In genomic region chr12:7872565-7873304, GRCh38 we compare ENCODE assay signal across 17 cellular contexts. TPM values are rescaled to one million over a fixed set of nuclear protein-coding genes. Genes with fewer than 3 reads are reported as not detected.
A peak's percentile ranks its signal among the peaks of the same experiment; 100 is the strongest.
DNase-seq lines count a peak whose midpoint lies in the region; ATAC-seq and TF ChIP-seq lines count a peak whose summit lies in the region.
"Had no signal": no experiment of that assay in that cellular context is flagged by ENCODE, and none has a peak within 500 bp of the region (broad histone marks: within the 10 kb centered on the region; RNA-seq: fewer than 3 reads in every experiment).

SLC2A14 (minus strand) TSS chr12:7872915; CDS start chr12:7869880, 3,035 bp downstream.

- in situ Hi-C loops in brain microvascular endothelial cell (cut with HindIII; ENCODE audit: low pct_ligation_motif_present, low sequenced_read_pairs), result no loop called here

- no peak within 1 kb of the TSS for H3K4me3 Mint-ChIP-seq in neural progenitor cell
- H3K4me3 Mint-ChIP-seq: type B pancreatic cell had no signal

- no peaks in the 10 kb centered on the region for H4K20me1 ChIP-seq in neural progenitor cell (ENCODE audit: low read depth)

- DNase-seq in cardiac muscle cell (ENCODE audit: low read depth in 1 of 2, low spot score in 1 of 2), result peak in 1 of 2 donors; percentile 16
- no peak for DNase-seq in right atrium auricular region (ENCODE audit: low spot score)
- DNase-seq in brain microvascular endothelial cell, result no peak
- DNase-seq in left lobe of liver (ENCODE audit: low spot score), result no peak
- no peak for DNase-seq in thoracic aorta (ENCODE audit: low spot score)
- no peak for DNase-seq in activated CD8-positive, alpha-beta memory T cell treated with anti-CD3 and anti-CD28 coated beads, Interleukin-2, amount 50 U/mL, for 4 hours
- DNase-seq in NCI-H2196 treated with DMSO at 0.1 percent for 48 hours (lab: John Stamatoyannopoulos, UW; ENCODE audit: unreplicated experiment), result no peak
- DNase-seq in neural progenitor cell (ENCODE audit: low spot score), result no peak
- DNase-seq: activated effector memory CD4-positive, alpha-beta T cell treated with Interleukin-2 at 50 U/mL for 16 hours; DMS79; NCI-H2029; NCI-H774; T-helper 9 cell had no signal

- ATAC-seq in left lobe of liver, result no peak
- ATAC-seq in thoracic aorta (ENCODE audit: insufficient number of reproducible peaks, low FRiP score, low read depth), result no peak
- ATAC-seq: GM12878 had no signal

- H3K4me3 ChIP-seq in cardiac muscle cell, result no peak within 1 kb of the TSS
- H3K4me3 ChIP-seq in right atrium auricular region, result peak within 1 kb of the TSS in 1 of 2 donors; percentile 30
- H3K4me3 ChIP-seq in brain microvascular endothelial cell (ENCODE audit: low read depth, low read length), result peak within 1 kb of the TSS; percentile 24
- peak within 1 kb of the TSS; percentile 15 for H3K4me3 ChIP-seq in thoracic aorta
- no peak within 1 kb of the TSS for H3K4me3 ChIP-seq in neural progenitor cell
- H3K4me3 ChIP-seq: GM12878 had no signal

- H3K9me3 ChIP-seq in cardiac muscle cell (ENCODE audit: low read depth) (no peaks in the 10 kb centered on the region), right atrium auricular region (no peaks in the 10 kb centered on the region), thoracic aorta (no peaks in the 10 kb centered on the region), neural progenitor cell (ENCODE audit: low read depth) (no peaks in the 10 kb centered on the region)
- H3K9me3 ChIP-seq: neutrophil had no signal

- H3K4me1 Mint-ChIP-seq in neural progenitor cell, result no peaks in the 10 kb centered on the region

- peaks cover 5% of the 10 kb centered on the region for H3K9me3 Mint-ChIP-seq in neural progenitor cell

- no peak within 1 kb of the TSS for H2AFZ ChIP-seq in neural progenitor cell (replicated peaks)

- H3K27me3 Mint-ChIP-seq in neural progenitor cell (ENCODE audit: insufficient read depth, low read depth), result no peaks in the 10 kb centered on the region

- peaks cover 2% of the 10 kb centered on the region for H3K36me3 Mint-ChIP-seq in neural progenitor cell

- H3K27me3 ChIP-seq in cardiac muscle cell, result peaks cover 10% of the 10 kb centered on the region
- peaks cover 5 to 8% of the 10 kb centered on the region in 2 donors for H3K27me3 ChIP-seq in right atrium auricular region
- H3K27me3 ChIP-seq in brain microvascular endothelial cell (replicated peaks), result peaks cover 12% of the 10 kb centered on the region
- H3K27me3 ChIP-seq in thoracic aorta (replicated peaks; ENCODE audit: insufficient read depth), result peaks cover 5% of the 10 kb centered on the region
- H3K27me3 ChIP-seq in neural progenitor cell, result no peaks in the 10 kb centered on the region

- H3K27ac Mint-ChIP-seq in neural progenitor cell, result no peak within 1 kb of the TSS
- H3K27ac Mint-ChIP-seq: type B pancreatic cell had no signal

- TF ChIP-seq CTCF in cardiac muscle cell (IDR thresholded peaks at IDR 0.05; ENCODE audit: low read depth, low read length) (peak; percentile 12), right atrium auricular region (IDR thresholded peaks at IDR 0.05) (no peak), brain microvascular endothelial cell (IDR thresholded peaks at IDR 0.05; ENCODE audit: low read depth, low read length, missing control alignments) (no peak), thoracic aorta (IDR thresholded peaks at IDR 0.05) (no peak), neural progenitor cell (IDR thresholded peaks at IDR 0.05) (no peak)

- H3K27ac ChIP-seq in cardiac muscle cell, result no peak within 1 kb of the TSS
- H3K27ac ChIP-seq in right atrium auricular region, result no peak within 1 kb of the TSS
- no peak within 1 kb of the TSS for H3K27ac ChIP-seq in brain microvascular endothelial cell
- H3K27ac ChIP-seq in thoracic aorta, result no peak within 1 kb of the TSS
- H3K27ac ChIP-seq in neural progenitor cell, result no peak within 1 kb of the TSS
- H3K27ac ChIP-seq: neutrophil had no signal

- no peak within 1 kb of the TSS for H3K9ac ChIP-seq in neural progenitor cell

- H3K4me1 ChIP-seq in cardiac muscle cell (ENCODE audit: low read depth) (no peaks in the 10 kb centered on the region), right atrium auricular region (peaks cover 0 to 7% of the 10 kb centered on the region in 2 donors), thoracic aorta (ENCODE audit: control insufficient read depth in 1 of 2, low read depth in 2 of 2) (no peaks in the 10 kb centered on the region), neural progenitor cell (no peaks in the 10 kb centered on the region)

- no peaks in the 10 kb centered on the region for H3K79me2 ChIP-seq in neural progenitor cell (ENCODE audit: low read depth)

- H3F3A ChIP-seq in neural progenitor cell (ENCODE audit: low read depth), result peaks cover 9% of the 10 kb centered on the region

- H3K36me3 ChIP-seq in cardiac muscle cell (no peaks in the 10 kb centered on the region), right atrium auricular region (no peaks in the 10 kb centered on the region), brain microvascular endothelial cell (replicated peaks) (no peaks in the 10 kb centered on the region), thoracic aorta (no peaks in the 10 kb centered on the region), neural progenitor cell (no peaks in the 10 kb centered on the region)
- H3K36me3 ChIP-seq: neutrophil had no signal

- H3K4me2 ChIP-seq in neural progenitor cell, result no peak within 1 kb of the TSS

RNA-seq across cellular contexts. Expression of gene SLC2A14, which starts in this region (rescaled TPM):
- total RNA-seq in cardiac muscle cell, result 0.07 TPM in 1 of 2 replicates, not detected in the other
- polyA plus RNA-seq in cardiac muscle cell, result 0.26 and 0.47 TPM in 2 replicates
- total RNA-seq in right atrium auricular region, result not detected
- total RNA-seq in left lobe of liver, result 95.3 TPM
- total RNA-seq in thoracic aorta, result not detected
- total RNA-seq in neural progenitor cell (ENCODE audit: low replicate concordance), result 0.46 and 0.49 TPM in 2 replicates
- total RNA-seq: kidney epithelial cell had no signal

Comparison
In these comparisons a context has a peak if more than half of its experiments do, and no peak if none do; other contexts are left out.
1. RNA of gene SLC2A14 (total RNA-seq): 95.3 TPM in left lobe of liver (single experiment); 0.46 to 0.49 TPM in neural progenitor cell, 0.07 TPM in cardiac muscle cell, not detected in right atrium auricular region and not detected in thoracic aorta; every median in the first group is over 10 times any median in the second.
2. H3K4me3 ChIP-seq: peak in brain microvascular endothelial cell (single experiment) and thoracic aorta (single experiment); none in cardiac muscle cell (single experiment) and neural progenitor cell (single experiment).